22 cellular contexts compared by ENCODE assay signal in the genomic region with DNA sequence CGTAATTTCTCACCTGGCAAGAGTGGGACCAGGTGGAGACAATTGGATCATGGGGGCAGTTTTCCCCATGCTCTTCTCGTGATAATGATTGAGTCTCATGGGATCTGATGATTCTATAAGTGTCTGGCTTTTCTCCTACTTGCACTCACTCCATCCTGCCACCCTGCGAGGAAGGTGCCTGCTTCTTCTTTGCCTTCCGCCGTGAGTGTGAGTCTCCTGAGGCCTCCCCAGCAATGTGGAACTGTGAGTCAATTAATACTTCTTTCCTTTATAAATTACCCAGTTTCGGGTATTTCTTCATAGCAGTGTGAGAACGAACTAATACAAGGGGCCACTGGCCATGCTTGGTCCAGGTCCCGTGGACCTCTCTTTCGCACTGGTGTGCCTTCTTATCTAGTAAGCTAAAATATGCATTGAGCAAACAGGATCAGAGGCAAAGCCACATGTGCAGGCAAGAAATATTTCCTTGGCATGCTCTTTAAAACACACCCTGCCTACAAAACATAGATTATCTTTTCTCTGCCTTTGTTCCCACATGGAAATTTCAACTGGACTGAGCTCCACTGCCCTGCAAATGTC.
A peak's percentile ranks its signal among the peaks of the same experiment; 100 is the strongest.
DNase-seq lines count a peak whose midpoint lies in the region; ATAC-seq, FAIRE-seq and TF ChIP-seq lines count a peak whose summit lies in the region.
"Had no signal": no experiment of that assay in that cellular context is flagged by ENCODE, and none has a peak within 500 bp of the region (broad histone marks: within the 10 kb centered on the region; RNA-seq: fewer than 3 reads in every experiment).

No MANE protein-coding gene starts in this region.

- RAD21 ChIA-PET in GM12878 (lab: Charles Lee; ENCODE audit: unreplicated experiment): interaction anchor here (0.9 to 1.3 kb wide), 3 partner anchors 13 to 16 kb away, joined by 3 to 4 read pairs (median 3); no protein-coding TSS in a partner anchor

- no peaks in the 10 kb centered on the region for H3K27me3 Mint-ChIP-seq in nephron progenitor cell (ENCODE audit: low read depth, poor library complexity)
- H3K27me3 Mint-ChIP-seq: CD8-positive, alpha-beta memory T cell; IgD-negative memory B cell had no signal

- peak; percentile 52 for ATAC-seq in HepG2
- ATAC-seq in right lobe of liver: no peak
- ATAC-seq in GM12878: no peak
- ATAC-seq in GM21360 (IDR thresholded peaks at IDR 0.05; ENCODE audit: unreplicated experiment): no peak

- H3K4me1 Mint-ChIP-seq in nephron progenitor cell: no peaks in the 10 kb centered on the region
- H3K4me1 Mint-ChIP-seq: CD8-positive, alpha-beta memory T cell; IgD-negative memory B cell had no signal

- no peaks in the 10 kb centered on the region for H3K36me3 Mint-ChIP-seq in nephron progenitor cell (ENCODE audit: low read depth)
- H3K36me3 Mint-ChIP-seq: CD8-positive, alpha-beta memory T cell; IgD-negative memory B cell had no signal

- no peaks in the 10 kb centered on the region; a peak in 1 of 5 replicates for H3K27me3 ChIP-seq in HepG2 (ENCODE audit: control insufficient read depth in 1 of 2, insufficient read depth in 2 of 2, low read length in 2 of 2)
- H3K27me3 ChIP-seq in right lobe of liver: no peaks in the 10 kb centered on the region
- no peaks in the 10 kb centered on the region for H3K27me3 ChIP-seq in GM12878 (replicated peaks in 1 of 2; ENCODE audit: control insufficient read depth in 2 of 2, insufficient read depth in 2 of 2, low read length in 1 of 2)
- H3K27me3 ChIP-seq: SJSA1 had no signal

- H3K4me3 ChIP-seq in HepG2 (replicated peaks in 1 of 3; ENCODE audit: insufficient read depth in 1 of 3, low read depth in 2 of 3, low read length in 3 of 3) (peak overlapping the region; percentile 20 to 37 (median 30); a peak in 5 of 6 replicates), right lobe of liver (no peak overlapping the region), GM12878 (no peak overlapping the region)
- H3K4me3 ChIP-seq: SJSA1 had no signal

- POLR2A ChIA-PET in HepG2 (lab: Yijun Ruan, JAX): no interaction called here
- POLR2A ChIA-PET in GM12878 (lab: Charles Lee): interaction anchor here (0.6 to 1.1 kb wide), 2 partner anchors 8 to 346 kb away, joined by 4 read pairs; no protein-coding TSS in a partner anchor

- TF ChIP-seq CTCF in HepG2 (CRISPR knock-in tag; IDR thresholded peaks at IDR 0.05): no peak
- TF ChIP-seq CTCF in right lobe of liver (IDR thresholded peaks at IDR 0.05): no peak
- no peak for TF ChIP-seq CTCF in GM12878 (IDR thresholded peaks at IDR 0.05 in 2 of 3, conservative IDR thresholded peaks at IDR 0.05 in 1 of 3; ENCODE audit: control insufficient read depth in 2 of 3, extremely low read depth in 1 of 3, insufficient read depth in 1 of 3, low read depth in 3 of 3, low read length in 3 of 3)
- no peak for TF ChIP-seq CTCF in nephron progenitor cell (IDR thresholded peaks at IDR 0.05)

- 0 out of 2 replicates have a peak overlapping the region, but pooled peaks have one; percentile 15 for H3K9ac ChIP-seq in HepG2 (ENCODE audit: insufficient read depth, low read depth, low read length)
- no peak overlapping the region for H3K9ac ChIP-seq in GM12878 (ENCODE audit: control insufficient read depth, insufficient read depth, low read length)

- TF ChIP-seq RAD21 in HepG2 (CRISPR knock-in tag; IDR thresholded peaks at IDR 0.05) (no peak), GM12878 (IDR thresholded peaks at IDR 0.05; ENCODE audit: insufficient read depth, low read depth, low read length) (no peak)

- no peak for FAIRE-seq in HepG2 (lab: Jason Lieb, UNC)
- no peak for FAIRE-seq in GM12878 (lab: Jason Lieb, UNC)
- FAIRE-seq: D721Med, RCC 7860 had no signal

- no peaks in the 10 kb centered on the region for H3K36me3 ChIP-seq in HepG2 (replicated peaks in 1 of 2; ENCODE audit: control insufficient read depth in 1 of 2, insufficient read depth in 2 of 2, low read length in 2 of 2)
- no peaks in the 10 kb centered on the region for H3K36me3 ChIP-seq in right lobe of liver
- H3K36me3 ChIP-seq in GM12878 (ENCODE audit: control insufficient read depth in 2 of 2, insufficient read depth in 2 of 2, low read length in 1 of 2): no peaks in the 10 kb centered on the region
- H3K36me3 ChIP-seq: SJSA1 had no signal

- intact Hi-C loops in HepG2 (cut with micrococcal nuclease; ENCODE audit: unreplicated experiment) (no loop called here), right lobe of liver (cut with DNase I) (no loop called here), GM12878 (cut with micrococcal nuclease; ENCODE audit: unreplicated experiment) (no loop called here)

- no peak overlapping the region for H3K4me3 Mint-ChIP-seq in nephron progenitor cell
- H3K4me3 Mint-ChIP-seq: CD8-positive, alpha-beta memory T cell; IgD-negative memory B cell had no signal

- H3K4me2 ChIP-seq in HepG2 (ENCODE audit: low read depth, low read length) (peak overlapping the region; percentile 48), GM12878 (ENCODE audit: control insufficient read depth, insufficient read depth) (no peak overlapping the region)

- 21% methylated on average over 9 of the region's 9 CpGs for WGBS in HepG2 (ENCODE audit: low lambda C conversion rate)
- 50% methylated on average over 9 of the region's 9 CpGs for WGBS in right lobe of liver (ENCODE audit: insufficient coverage, low coverage, low lambda C conversion rate, missing lambda C conversion rate)
- WGBS in GM12878 (ENCODE audit: insufficient coverage, insufficient replicate concordance, low lambda C conversion rate, missing lambda C conversion rate): 61% methylated on average over 9 of the region's 9 CpGs

- CTCF ChIA-PET in HepG2 (lab: Yijun Ruan, JAX; ENCODE audit: low intra/inter-chr PET ratio, low total read pairs): no interaction called here
- CTCF ChIA-PET in GM12878 (lab: Yijun Ruan, JAX): interaction anchor here (0.6 kb wide), 1 partner anchor 700 kb away, joined by 3 read pairs; no protein-coding TSS in a partner anchor

- peaks cover 16% of the 10 kb centered on the region; the same call in 1 of the 2 replicates for H3K4me1 ChIP-seq in HepG2 (ENCODE audit: insufficient read depth, low read length)
- no peaks in the 10 kb centered on the region for H3K4me1 ChIP-seq in right lobe of liver
- no peaks in the 10 kb centered on the region for H3K4me1 ChIP-seq in GM12878 (ENCODE audit: control insufficient read depth, insufficient read depth, low read length)
- H3K4me1 ChIP-seq: SJSA1 had no signal

- BruUV-seq in HepG2 (replicated peaks; lab: Mats Ljungman, UMichigan): TSS peak; percentile 84
- BruUV-seq in GM12878 (replicated peaks; lab: Mats Ljungman, UMichigan): TSS peak; percentile 60

- no peak for TF ChIP-seq POLR2A in HepG2 (IDR thresholded peaks at IDR 0.05; ENCODE audit: insufficient read depth in 1 of 2, low read depth in 2 of 2, low read length in 2 of 2)
- TF ChIP-seq POLR2A in right lobe of liver (IDR thresholded peaks at IDR 0.05): no peak
- TF ChIP-seq POLR2A in GM12878 (IDR thresholded peaks at IDR 0.05; ENCODE audit: low read depth, low read length): no peak

- H4K20me1 ChIP-seq in HepG2 (ENCODE audit: insufficient read depth, low read length) (no peaks in the 10 kb centered on the region), GM12878 (ENCODE audit: control insufficient read depth, insufficient read depth) (no peaks in the 10 kb centered on the region)

- H2AFZ ChIP-seq in HepG2 (ENCODE audit: low read length) (no peak overlapping the region), GM12878 (ENCODE audit: control insufficient read depth, low read depth, low read length) (peak overlapping the region; percentile 44)

- H3K79me2 ChIP-seq in HepG2 (ENCODE audit: insufficient read depth, low read length) (peaks cover 2% of the 10 kb centered on the region), GM12878 (ENCODE audit: control insufficient read depth, insufficient read depth, low read length) (no peaks in the 10 kb centered on the region)

- H3K9me3 ChIP-seq in HepG2 (ENCODE audit: low read length): peaks cover 68% of the 10 kb centered on the region
- H3K9me3 ChIP-seq in right lobe of liver: no peaks in the 10 kb centered on the region
- H3K9me3 ChIP-seq in GM12878 (replicated peaks; ENCODE audit: control insufficient read depth, insufficient read depth, low read length): peaks cover under 1% of the 10 kb centered on the region; the same call in 2 of the 3 replicates
- H3K9me3 ChIP-seq: SJSA1 had no signal

- H3K27ac Mint-ChIP-seq in nephron progenitor cell: peak overlapping the region; percentile 27
- H3K27ac Mint-ChIP-seq: CD8-positive, alpha-beta memory T cell; IgD-negative memory B cell had no signal

- H3K27ac ChIP-seq in HepG2 (ENCODE audit: extremely low read length, insufficient read depth, low read length): no peak overlapping the region
- no peak overlapping the region for H3K27ac ChIP-seq in right lobe of liver
- no peak overlapping the region for H3K27ac ChIP-seq in GM12878 (ENCODE audit: control insufficient read depth, insufficient read depth)
- H3K27ac ChIP-seq: C4-2B, SJSA1 had no signal

- H3K9me3 Mint-ChIP-seq in nephron progenitor cell: no peaks in the 10 kb centered on the region
- H3K9me3 Mint-ChIP-seq: IgD-negative memory B cell had no signal

- TF ChIP-seq EP300 in HepG2 (IDR thresholded peaks at IDR 0.05; ENCODE audit: low read depth in 2 of 2, low read length in 2 of 2) (no peak), HepG2 (CRISPR knock-in tag; IDR thresholded peaks at IDR 0.05; ENCODE audit: borderline replicate concordance) (no peak), GM12878 (IDR thresholded peaks at IDR 0.05; ENCODE audit: borderline replicate concordance in 1 of 2, control insufficient read depth in 1 of 2, low read depth in 2 of 2, low read length in 2 of 2) (no peak)

- DNase-seq in HepG2 (ENCODE audit: low spot score) (peak; percentile 42), right lobe of liver (no peak), GM12878 (ENCODE audit: low read depth, low spot score) (no peak), nephron progenitor cell (no peak), NCI-H748 treated with DMSO at 0.1 percent for 48 hours (lab: John Stamatoyannopoulos, UW) (no peak)
- no peak for DNase-seq in activated effector memory CD4-positive, alpha-beta T cell treated with Interleukin-2 at 50 U/mL for 16 hours
- DNase-seq: AML-193; CD8-positive, alpha-beta memory T cell; DMS53; GF-D8; GOT3; HCEC 1CT; MV-4-11; NCI-H1105 treated with DMSO at 0.1 percent for 48 hours; NCI-H2029 treated with DMSO at 0.1 percent for 48 hours; NCI-H524 treated with DMSO at 0.1 percent for 48 hours had no signal

- in situ Hi-C loops in HepG2 (cut with HindIII; ENCODE audit: extremely low pct_ligation_motif_present, low pct_unique_long_range_greater_than_20kb): no loop called here
- in situ Hi-C loops in GM12878 (cut with MboI): no loop called here

- SMC1A ChIA-PET in GM12878 (lab: Charles Lee; ENCODE audit: uncharacterized antibody, unreplicated experiment): interaction anchor here (0.8 to 2.2 kb wide), 7 partner anchors 9 to 341 kb away, joined by 3 to 13 read pairs (median 4); no protein-coding TSS in a partner anchor

Comparison
In these comparisons a context has a peak if more than half of its experiments do, and no peak if none do; other contexts are left out.
1. H3K4me3 ChIP-seq: peak in HepG2 (3 of 3); none in right lobe of liver (0 of 3) and GM12878 (single experiment).